ENCODE assay signal across 23 cellular contexts in genomic region chr3:48682786-48683185, GRCh38. TPM values are rescaled to one million over a fixed set of nuclear protein-coding genes. Genes with fewer than 3 reads are reported as not detected.
DNase-seq lines count a peak whose midpoint lies in the region; ATAC-seq and TF ChIP-seq lines count a peak whose summit lies in the region.
"Had no signal": no experiment of that assay in that cellular context is flagged by ENCODE, and none has a peak within 500 bp of the region (broad histone marks: within the 10 kb centered on the region; RNA-seq: fewer than 3 reads in every experiment).

No MANE protein-coding gene starts in this region.

- POLR2A ChIA-PET in RWPE1 (lab: Yijun Ruan, JAX; ENCODE audit: low non-redundant PET) = no interaction called here

- H3K4me3 Mint-ChIP-seq in nephron = peak overlapping the region in 2 of 3 experiments; percentile 67 to 91
- H3K4me3 Mint-ChIP-seq: activated T-cell treated with anti-CD3 and anti-CD28 coated beads, Interleukin-2, amount 50 U/mL, for 72 hours; stimulated activated memory B cell treated with anti-CD40 and anti-IgM and Interleukin-4, amounts not matched to agents 10 μg/mL and 1 μg/mL and 100 μg/mL, for 72 hours had no signal

- H3K27ac Mint-ChIP-seq in nephron = peak overlapping the region in 1 of 3 experiments; percentile 15
- H3K27ac Mint-ChIP-seq: activated T-cell treated with anti-CD3 and anti-CD28 coated beads, Interleukin-2, amount 50 U/mL, for 72 hours; stimulated activated memory B cell treated with anti-CD40 and anti-IgM and Interleukin-4, amounts not matched to agents 10 μg/mL and 1 μg/mL and 100 μg/mL, for 72 hours; type B pancreatic cell had no signal

- peaks cover 38% of the 10 kb centered on the region for H3K4me1 Mint-ChIP-seq in nephron

- H3K27me3 Mint-ChIP-seq in nephron (ENCODE audit: low read depth) = no peaks in the 10 kb centered on the region
- H3K27me3 Mint-ChIP-seq: stimulated activated memory B cell treated with anti-CD40 and anti-IgM and Interleukin-4, amounts not matched to agents 10 μg/mL and 1 μg/mL and 100 μg/mL, for 72 hours; type B pancreatic cell had no signal

- peaks cover 0 to 42% of the 10 kb centered on the region in 2 donors for H3K4me1 ChIP-seq in right atrium auricular region
- H3K4me1 ChIP-seq in uterus = peaks cover 0 to 10% of the 10 kb centered on the region in 2 donors

- CTCF ChIA-PET in RWPE1 (lab: Yijun Ruan, JAX) = interaction anchor here (0.6 kb wide), 1 partner anchor 184 kb away, joined by 4 read pairs; no protein-coding TSS in a partner anchor

- TF ChIP-seq POLR2A in uterus (IDR thresholded peaks at IDR 0.05) = no peak

- H3K36me3 Mint-ChIP-seq in nephron (ENCODE audit: low read depth) = peaks cover 27% of the 10 kb centered on the region

- no peaks in the 10 kb centered on the region for H3K9me3 Mint-ChIP-seq in nephron
- H3K9me3 Mint-ChIP-seq: activated T-cell treated with anti-CD3 and anti-CD28 coated beads, Interleukin-2, amount 50 U/mL, for 72 hours; stimulated activated memory B cell treated with anti-CD40 and anti-IgM and Interleukin-4, amounts not matched to agents 10 μg/mL and 1 μg/mL and 100 μg/mL, for 72 hours; type B pancreatic cell had no signal

- no peak for TF ChIP-seq CTCF in right atrium auricular region (IDR thresholded peaks at IDR 0.05)
- TF ChIP-seq CTCF in RWPE1 (conservative IDR thresholded peaks at IDR 0.05; ENCODE audit: low read depth) = no peak
- no peak for TF ChIP-seq CTCF in nephron (IDR thresholded peaks at IDR 0.05; ENCODE audit: unreplicated experiment in 3 of 3)
- TF ChIP-seq CTCF in uterus (IDR thresholded peaks at IDR 0.05) = no peak

- DNase-seq in right atrium auricular region (ENCODE audit: low spot score) (no peak), Right ventricle myocardium inferior (ENCODE audit: missing footprints) (no peak), RWPE1 (ENCODE audit: low spot score) (no peak), uterus (no peak)
- no peak for DNase-seq in stimulated activated CD4-positive, alpha-beta T cell treated with anti-CD3 and anti-CD28 coated beads, Interleukin-2, amount 100 ng/mL, for 48 hours
- DNase-seq: activated CD4-positive, alpha-beta T cell treated with anti-CD3 and anti-CD28 coated beads, Interleukin-2, amount 50 U/mL, for 48 hours; activated naive CD4-positive, alpha-beta T cell; activated T-cell treated with anti-CD3 and anti-CD28 coated beads, Interleukin-2, amount 50 U/mL, for 72 hours; amniotic stem cell; effector memory CD4-positive, alpha-beta T cell; H7; NCI-H146; NCI-H446 treated with DMSO at 0.1 percent for 48 hours; NCI-H774; psoas muscle had no signal

- no peak for ATAC-seq in Right ventricle myocardium inferior
- ATAC-seq in HG02884 (IDR thresholded peaks at IDR 0.05; ENCODE audit: unreplicated experiment) = no peak
- ATAC-seq: activated T-cell treated with anti-CD3 and anti-CD28 coated beads, Interleukin-2, amount 50 U/mL, for 72 hours; HepG2; psoas muscle; stimulated activated memory B cell treated with anti-CD40 and anti-IgM and Interleukin-4, amounts not matched to agents 10 μg/mL and 1 μg/mL and 100 μg/mL, for 72 hours had no signal

- H3K4me3 ChIP-seq in right atrium auricular region (peak overlapping the region in 1 of 2 donors; percentile 94), uterus (no peak overlapping the region)
- H3K4me3 ChIP-seq: BLaER1, psoas muscle, SJSA1 had no signal

- H3K9me3 ChIP-seq in right atrium auricular region (no peaks in the 10 kb centered on the region), uterus (no peaks in the 10 kb centered on the region)
- H3K9me3 ChIP-seq: BLaER1, psoas muscle had no signal

- intact Hi-C loops in Right ventricle myocardium inferior (cut with DNase I) = no loop called here
- intact Hi-C loops in uterus (cut with DNase I; ENCODE audit: low total_unique reads) = no loop called here

- H3K27me3 ChIP-seq in right atrium auricular region (no peaks in the 10 kb centered on the region), uterus (no peaks in the 10 kb centered on the region)
- H3K27me3 ChIP-seq: BLaER1, SJSA1 had no signal

- H3K27ac ChIP-seq in right atrium auricular region = peak overlapping the region; percentile 85 to 91
- peak overlapping the region; percentile 85 for H3K27ac ChIP-seq in RWPE1
- H3K27ac ChIP-seq in uterus = no peak overlapping the region
- H3K27ac ChIP-seq: BLaER1, epithelial cell of prostate, psoas muscle, SJSA1 had no signal

- H3K36me3 ChIP-seq in right atrium auricular region = peaks cover 56% of the 10 kb centered on the region
- no peaks in the 10 kb centered on the region for H3K36me3 ChIP-seq in uterus

RNA-seq across cellular contexts. Expression of gene NCKIPSD, which starts 2.9 kb away (rescaled TPM):
- total RNA-seq in right atrium auricular region = 10 to 100 TPM; 51.7 to 97.7 TPM
- 15.4 TPM for total RNA-seq in Right ventricle myocardium inferior
- total RNA-seq in uterus = 10 to 100 TPM; 11.0 to 48.9 (median 25.6) TPM

RNA-seq across cellular contexts. Expression of gene CELSR3, which starts 20.1 kb away (rescaled TPM):
- total RNA-seq in right atrium auricular region (under 1 TPM; 0.11 to 0.59 TPM), Right ventricle myocardium inferior (0.38 TPM), uterus (1 to 10 TPM in 2 of 4 donors, under 1 TPM in 1, not detected in 1; under 0.01 to 3.4 (median 1.3) TPM)

RNA-seq across cellular contexts. Expression of gene IP6K2, which starts 34.2 kb away (rescaled TPM):
- total RNA-seq in right atrium auricular region = 10 to 100 TPM; 35.7 to 39.6 TPM
- 29.3 TPM for total RNA-seq in Right ventricle myocardium inferior
- 10 to 100 TPM; 45.6 to 91.7 (median 78.0) TPM for total RNA-seq in uterus

RNA-seq across cellular contexts. Expression of gene SLC26A6, which starts 47.5 kb away (rescaled TPM):
- total RNA-seq in right atrium auricular region = 10 to 100 TPM in 1 of 2 donors, 1 to 10 TPM in 1; 9.6 to 10.1 TPM
- total RNA-seq in Right ventricle myocardium inferior = 14.1 TPM
- 10 to 100 TPM in 3 of 4 donors, under 1 TPM in 1; 0.59 to 98.1 (median 15.2) TPM for total RNA-seq in uterus

Comparison
In these comparisons a context has a peak if more than half of its experiments do, and no peak if none do; other contexts are left out.
1. H3K27ac ChIP-seq: peak in right atrium auricular region (2 of 2) and RWPE1 (single experiment); none in uterus (0 of 2).